11 cellular contexts compared by ENCODE assay signal in the genomic region with DNA sequence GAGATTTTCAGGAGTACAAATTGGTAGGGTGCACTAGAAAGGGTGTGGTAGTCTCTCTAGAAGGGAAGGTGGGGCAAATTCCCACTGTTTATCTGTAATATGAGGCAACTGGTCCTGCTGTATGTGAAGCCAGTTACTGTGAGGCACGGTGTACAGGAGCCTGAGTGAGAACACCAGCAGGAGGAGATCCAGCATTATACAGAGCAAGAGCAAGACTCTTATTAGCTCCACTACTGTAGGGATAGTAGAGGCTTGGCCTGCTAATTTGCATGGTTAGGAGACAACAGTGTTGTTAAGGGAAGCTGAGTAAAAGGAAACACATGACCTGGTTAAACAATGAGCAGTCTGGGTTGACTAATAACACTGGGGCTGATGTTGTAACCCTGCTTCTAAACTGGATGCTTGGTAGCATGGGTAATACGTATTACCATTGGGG.
DNase-seq lines count a peak whose midpoint lies in the region; ATAC-seq, FAIRE-seq and TF ChIP-seq lines count a peak whose summit lies in the region.
"Had no signal": no experiment of that assay in that cellular context is flagged by ENCODE, and none has a peak within 500 bp of the region (broad histone marks: within the 10 kb centered on the region; RNA-seq: fewer than 3 reads in every experiment).

No MANE protein-coding gene starts in this region.

- 92% methylated on average over 2 of the region's 2 CpGs for WGBS in A549 (ENCODE audit: missing lambda C conversion rate)

- DNase-seq in A549 (ENCODE audit: low read depth in 1 of 2, low spot score in 1 of 2): peak in 1 of 2 experiments; percentile 4
- DNase-seq in HCEC 1CT: peak; percentile 64
- peak; percentile 83 for DNase-seq in amniotic epithelial cell (ENCODE audit: low read depth)
- peak; percentile 82 for DNase-seq in kidney epithelial cell (ENCODE audit: low read depth)
- DNase-seq in NCI-H1436 (lab: John Stamatoyannopoulos, UW): no peak
- DNase-seq in islet precursor cell: no peak
- DNase-seq in DMS53 (lab: John Stamatoyannopoulos, UW): no peak
- DNase-seq: mesendoderm, NCI-H1417 had no signal

- ATAC-seq in A549: peak; percentile 54 to 59; a peak in 5 of 6 replicates
- ATAC-seq in GM21515 (IDR thresholded peaks at IDR 0.05; ENCODE audit: unreplicated experiment): no peak

- no peak for FAIRE-seq in A549 (lab: Jason Lieb, UNC)

- peaks cover 7% of the 10 kb centered on the region; the same call in 2 of the 3 replicates for H3K9me3 ChIP-seq in A549

- H3K27ac ChIP-seq in A549: no peak overlapping the region

- H3K4me3 ChIP-seq in A549 (no peak overlapping the region), kidney epithelial cell (ENCODE audit: low read depth, low read length) (no peak overlapping the region)
- H3K4me3 ChIP-seq: skin epidermis had no signal

- CTCF ChIA-PET in A549 (lab: Yijun Ruan, JAX): no interaction called here

- TF ChIP-seq RAD21 in A549 (conservative IDR thresholded peaks at IDR 0.05 in 1 of 2, IDR thresholded peaks at IDR 0.05 in 1 of 2): no peak

- TF ChIP-seq EP300 in A549 (IDR thresholded peaks at IDR 0.05): no peak

- no peak for TF ChIP-seq CTCF in A549 (IDR thresholded peaks at IDR 0.05)
- TF ChIP-seq CTCF in kidney epithelial cell (IDR thresholded peaks at IDR 0.05; ENCODE audit: insufficient read depth, low read length, poor library complexity, severe bottlenecking): peak; percentile 5

- peaks cover 1% of the 10 kb centered on the region for H3K36me3 ChIP-seq in kidney epithelial cell (ENCODE audit: control insufficient read depth, insufficient read depth, low read length)

- no peak for TF ChIP-seq POLR2A in A549 (IDR thresholded peaks at IDR 0.05; ENCODE audit: low read length)

- H3K4me1 ChIP-seq in A549: peaks cover 5% of the 10 kb centered on the region; the same call in 1 of the 3 replicates

- H3K27me3 ChIP-seq in kidney epithelial cell (ENCODE audit: control insufficient read depth, insufficient read depth, low read length): no peaks in the 10 kb centered on the region

- no peak overlapping the region for H3K4me2 ChIP-seq in A549

- POLR2A ChIA-PET in A549 (lab: Yijun Ruan, JAX): no interaction called here

TF ChIP-seq in A549, 52 proteins besides CTCF, POLR2A, EP300 and RAD21:
- no peak for TF ChIP-seq TP53 (CRISPR knock-in tag; IDR thresholded peaks at IDR 0.05)
- TF ChIP-seq, protein P1, sequence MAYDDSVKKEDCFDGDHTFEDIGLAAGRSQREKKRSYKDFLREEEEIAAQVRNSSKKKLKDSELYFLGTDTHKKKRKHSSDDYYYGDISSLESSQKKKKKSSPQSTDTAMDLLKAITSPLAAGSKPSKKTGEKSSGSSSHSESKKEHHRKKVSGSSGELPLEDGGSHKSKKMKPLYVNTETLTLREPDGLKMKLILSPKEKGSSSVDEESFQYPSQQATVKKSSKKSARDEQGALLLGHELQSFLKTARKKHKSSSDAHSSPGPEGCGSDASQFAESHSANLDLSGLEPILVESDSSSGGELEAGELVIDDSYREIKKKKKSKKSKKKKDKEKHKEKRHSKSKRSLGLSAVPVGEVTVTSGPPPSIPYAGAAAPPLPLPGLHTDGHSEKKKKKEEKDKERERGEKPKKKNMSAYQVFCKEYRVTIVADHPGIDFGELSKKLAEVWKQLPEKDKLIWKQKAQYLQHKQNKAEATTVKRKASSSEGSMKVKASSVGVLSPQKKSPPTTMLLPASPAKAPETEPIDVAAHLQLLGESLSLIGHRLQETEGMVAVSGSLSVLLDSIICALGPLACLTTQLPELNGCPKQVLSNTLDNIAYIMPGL (CRISPR knock-in tag; IDR thresholded peaks at IDR 0.05; ENCODE audit: borderline replicate concordance): no peak
- TF ChIP-seq, protein P2, sequence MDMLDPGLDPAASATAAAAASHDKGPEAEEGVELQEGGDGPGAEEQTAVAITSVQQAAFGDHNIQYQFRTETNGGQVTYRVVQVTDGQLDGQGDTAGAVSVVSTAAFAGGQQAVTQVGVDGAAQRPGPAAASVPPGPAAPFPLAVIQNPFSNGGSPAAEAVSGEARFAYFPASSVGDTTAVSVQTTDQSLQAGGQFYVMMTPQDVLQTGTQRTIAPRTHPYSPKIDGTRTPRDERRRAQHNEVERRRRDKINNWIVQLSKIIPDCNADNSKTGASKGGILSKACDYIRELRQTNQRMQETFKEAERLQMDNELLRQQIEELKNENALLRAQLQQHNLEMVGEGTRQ (IDR thresholded peaks at IDR 0.05): no peak
- no peak for TF ChIP-seq ESRRA (IDR thresholded peaks at IDR 0.05; ENCODE audit: borderline replicate concordance, low read length)
- no peak for TF ChIP-seq HOXB13 (CRISPR knock-in tag; IDR thresholded peaks at IDR 0.05; ENCODE audit: low read depth)
- no peak for TF ChIP-seq NFE2L2 (conservative IDR thresholded peaks at IDR 0.05; ENCODE audit: low read length)
- TF ChIP-seq CBX8 (IDR thresholded peaks at IDR 0.05): no peak
- no peak for TF ChIP-seq ZSCAN20 (CRISPR knock-in tag; IDR thresholded peaks at IDR 0.05)
- no peak for TF ChIP-seq RARB (CRISPR knock-in tag; IDR thresholded peaks at IDR 0.05)
- no peak for TF ChIP-seq HOXB5 (CRISPR knock-in tag; IDR thresholded peaks at IDR 0.05)
- no peak for TF ChIP-seq FOSL2 (IDR thresholded peaks at IDR 0.05)
- TF ChIP-seq FOSL2 (CRISPR knock-in tag; IDR thresholded peaks at IDR 0.05): no peak
- no peak for TF ChIP-seq EHF (CRISPR knock-in tag; IDR thresholded peaks at IDR 0.05)

Comparison
In these comparisons a context has a peak if more than half of its experiments do, and no peak if none do; other contexts are left out.
1. DNase-seq: peak in HCEC 1CT (single experiment), amniotic epithelial cell (single experiment) and kidney epithelial cell (single experiment); none in NCI-H1436 (single experiment), islet precursor cell (single experiment) and DMS53 (single experiment).